10 cellular contexts compared by ENCODE assay signal in genomic region chr5:180591249-180591887, GRCh38. TPM values are rescaled to one million over a fixed set of nuclear protein-coding genes. Genes with fewer than 3 reads are reported as not detected.
DNase-seq lines count a peak whose midpoint lies in the region; ATAC-seq and TF ChIP-seq lines count a peak whose summit lies in the region.
"Had no signal": no experiment of that assay in that cellular context is flagged by ENCODE, and none has a peak within 500 bp of the region (broad histone marks: within the 10 kb centered on the region; RNA-seq: fewer than 3 reads in every experiment).

Gene SCGB3A1, minus strand, starts transcription at chr5:180591499. Its CDS starts 37 bp downstream, at chr5:180591462.

- ATAC-seq in HG03442 (IDR thresholded peaks at IDR 0.05; ENCODE audit: unreplicated experiment), result no peak

- no peak within 1 kb of the TSS for H3K4me2 ChIP-seq in osteoblast (ENCODE audit: insufficient read depth, low read length)

- H3K9me3 Mint-ChIP-seq in CD4-positive, alpha-beta memory T cell, result no peaks in the 10 kb centered on the region
- H3K9me3 Mint-ChIP-seq in endothelial cell (ENCODE audit: unreplicated experiment), result no peaks in the 10 kb centered on the region

- peak within 1 kb of the TSS in 6 of 8 donors; percentile 11 to 66 (median 30) for H3K4me3 Mint-ChIP-seq in CD4-positive, alpha-beta memory T cell
- peak within 1 kb of the TSS; percentile 88 for H3K4me3 Mint-ChIP-seq in endothelial cell (ENCODE audit: unreplicated experiment)

- no peak within 1 kb of the TSS for H3K27ac ChIP-seq in CD4-positive, alpha-beta memory T cell (ENCODE audit: low read depth, low read length)
- H3K27ac ChIP-seq in KOPT-K1 (ENCODE audit: low read depth, low read length, poor library complexity, severe bottlenecking) (peak within 1 kb of the TSS; percentile 83), osteoblast (ENCODE audit: low read depth, low read length) (no peak within 1 kb of the TSS), substantia nigra (ENCODE audit: low read depth, low read length, poor library complexity, severe bottlenecking) (no peak within 1 kb of the TSS)

- DNase-seq in CD4-positive, alpha-beta memory T cell, result no peak
- no peak for DNase-seq in endothelial cell (ENCODE audit: low spot score)
- peak; percentile 55 for DNase-seq in osteoblast (ENCODE audit: insufficient read length, low spot score, missing footprints)
- no peak for DNase-seq in stimulated activated CD4-positive, alpha-beta T cell treated with anti-CD3 and anti-CD28 coated beads, Interleukin-4, amount 100 ng/mL, for 1 hour
- DNase-seq in kidney glomerular epithelial cell (lab: John Stamatoyannopoulos, UW), result no peak
- DNase-seq in substantia nigra (lab: John Stamatoyannopoulos, UW), result no peak
- DNase-seq: activated effector memory CD4-positive, alpha-beta T cell treated with Interleukin-2 at 50 U/mL for 16 hours; stimulated activated CD4-positive, alpha-beta T cell treated with anti-CD3 and anti-CD28 coated beads, Interleukin-12 subunit alpha, Interleukin-12 subunit beta, amount 100 ng/mL, for 4 hours had no signal

- no peaks in the 10 kb centered on the region for H3K36me3 ChIP-seq in CD4-positive, alpha-beta memory T cell (ENCODE audit: insufficient read depth, low read length)
- H3K36me3 ChIP-seq in KOPT-K1 (ENCODE audit: insufficient read depth, low read length) (no peaks in the 10 kb centered on the region), osteoblast (ENCODE audit: insufficient read depth, low read length) (no peaks in the 10 kb centered on the region)

- no peaks in the 10 kb centered on the region for H4K20me1 ChIP-seq in osteoblast (ENCODE audit: insufficient read depth, low read length)

- peaks cover 23 to 24% of the 10 kb centered on the region in 2 donors for H3K27me3 Mint-ChIP-seq in CD4-positive, alpha-beta memory T cell
- peaks cover 22% of the 10 kb centered on the region for H3K27me3 Mint-ChIP-seq in endothelial cell (ENCODE audit: unreplicated experiment)

- H3K4me3 ChIP-seq in CD4-positive, alpha-beta memory T cell (ENCODE audit: low read length in 2 of 2), result no peak within 1 kb of the TSS
- H3K4me3 ChIP-seq in osteoblast (ENCODE audit: insufficient read depth, low read length), result no peak within 1 kb of the TSS

- no peak within 1 kb of the TSS for H2AFZ ChIP-seq in osteoblast (ENCODE audit: low read length)

- intact Hi-C loops in CD4-positive, alpha-beta memory T cell (cut with micrococcal nuclease), result no loop called here

- H3K4me1 ChIP-seq in CD4-positive, alpha-beta memory T cell (ENCODE audit: insufficient read depth, low read length), result no peaks in the 10 kb centered on the region
- H3K4me1 ChIP-seq in osteoblast (ENCODE audit: insufficient read depth, low read length), result no peaks in the 10 kb centered on the region

- peaks cover 6% of the 10 kb centered on the region for H3K27me3 ChIP-seq in CD4-positive, alpha-beta memory T cell (ENCODE audit: insufficient read depth, low read length)
- peaks cover 54% of the 10 kb centered on the region for H3K27me3 ChIP-seq in osteoblast (ENCODE audit: insufficient read depth, low read length)

- no peak within 1 kb of the TSS for H3K27ac Mint-ChIP-seq in CD4-positive, alpha-beta memory T cell
- peak within 1 kb of the TSS; percentile 81 for H3K27ac Mint-ChIP-seq in endothelial cell (ENCODE audit: unreplicated experiment)

- no peak for TF ChIP-seq CTCF in endothelial cell (IDR thresholded peaks at IDR 0.05; ENCODE audit: unreplicated experiment)
- no peak for TF ChIP-seq CTCF in osteoblast (IDR thresholded peaks at IDR 0.05; ENCODE audit: extremely low read depth, low read depth, low read length)

- peaks cover 2 to 14% (median 6%) of the 10 kb centered on the region in 4 donors for H3K4me1 Mint-ChIP-seq in CD4-positive, alpha-beta memory T cell
- H3K4me1 Mint-ChIP-seq in endothelial cell (ENCODE audit: unreplicated experiment), result peaks cover 15% of the 10 kb centered on the region

- H3K36me3 Mint-ChIP-seq in CD4-positive, alpha-beta memory T cell, result no peaks in the 10 kb centered on the region
- peaks cover 16% of the 10 kb centered on the region for H3K36me3 Mint-ChIP-seq in endothelial cell (ENCODE audit: low read depth, unreplicated experiment)

- no peaks in the 10 kb centered on the region for H3K9me3 ChIP-seq in CD4-positive, alpha-beta memory T cell (ENCODE audit: control insufficient read depth in 1 of 2, low read length in 2 of 2)
- H3K9me3 ChIP-seq in KOPT-K1 (ENCODE audit: insufficient read depth, low read length, poor library complexity, severe bottlenecking), result no peaks in the 10 kb centered on the region
- H3K9me3 ChIP-seq in osteoblast (ENCODE audit: low read depth, low read length), result no peaks in the 10 kb centered on the region

- POLR2A ChIA-PET in CD4-positive, alpha-beta memory T cell (lab: Charles Lee; ENCODE audit: partially characterized antibody), result no interaction called here

- CTCF ChIA-PET in CD4-positive, alpha-beta memory T cell (lab: Charles Lee; ENCODE audit: partially characterized antibody), result no interaction called here

- H3K79me2 ChIP-seq in osteoblast (ENCODE audit: insufficient read depth, low read length), result no peaks in the 10 kb centered on the region

RNA-seq across cellular contexts. Expression of gene SCGB3A1, which starts in this region (rescaled TPM):
- not detected for total RNA-seq in CD4-positive, alpha-beta memory T cell
- polyA plus RNA-seq in CD4-positive, alpha-beta memory T cell, result not detected
- 5.4 TPM for total RNA-seq in endothelial cell (ENCODE audit: unreplicated experiment)
- total RNA-seq in osteoblast, result not detected in 2 replicates

Comparison
In these comparisons a context has a peak if more than half of its experiments do, and no peak if none do; other contexts are left out.
1. Peak in DNase-seq in osteoblast; RNA of the gene not detected or under 1 TPM.